12 cellular contexts compared by ENCODE assay signal in the genomic region with DNA sequence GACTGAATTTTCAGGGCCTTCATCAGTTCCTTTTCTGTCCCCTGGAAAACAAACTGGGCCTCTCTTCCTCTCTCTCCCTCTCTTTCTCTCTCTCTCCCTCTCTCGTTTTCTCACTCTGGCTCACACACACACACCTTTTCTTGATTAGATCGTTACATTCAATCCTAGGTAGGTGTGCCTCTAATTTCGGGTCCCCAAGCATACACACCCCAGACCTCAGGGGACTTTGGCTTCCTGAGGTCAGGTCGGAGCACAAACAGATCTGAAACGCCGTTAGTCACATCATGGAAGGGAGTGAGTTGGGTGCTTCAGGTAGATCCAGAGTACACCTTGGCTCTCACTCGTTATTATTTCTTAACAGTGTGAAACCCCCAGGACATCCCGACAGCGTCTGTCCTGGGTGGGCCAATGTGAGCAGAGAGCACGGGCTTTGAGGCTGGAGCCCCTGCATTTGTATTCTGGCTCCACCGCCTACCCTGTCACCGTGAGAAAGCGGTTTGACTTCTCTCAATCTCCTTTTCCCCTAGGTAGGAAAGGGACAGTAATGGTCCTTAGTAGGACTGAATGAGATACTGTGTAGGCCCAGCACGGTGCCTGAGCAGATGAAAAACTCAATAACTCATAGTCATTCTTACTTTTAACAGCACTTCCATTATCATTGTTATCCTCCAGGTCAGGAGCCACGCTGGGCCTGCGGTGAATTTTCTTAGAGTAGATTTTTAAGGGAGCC. TPM values are rescaled to one million over a fixed set of nuclear protein-coding genes. Genes with fewer than 3 reads are reported as not detected.
A peak's percentile ranks its signal among the peaks of the same experiment; 100 is the strongest.
DNase-seq lines count a peak whose midpoint lies in the region; ATAC-seq and TF ChIP-seq lines count a peak whose summit lies in the region.
"Had no signal": no experiment of that assay in that cellular context is flagged by ENCODE, and none has a peak within 500 bp of the region (broad histone marks: within the 10 kb centered on the region; RNA-seq: fewer than 3 reads in every experiment).

No MANE protein-coding gene starts in this region.

- H3K4me3 Mint-ChIP-seq in activated CD4-positive, alpha-beta T cell treated with anti-CD3 and anti-CD28 coated beads for 36 hours, result no peak overlapping the region
- H3K4me3 Mint-ChIP-seq in activated T-helper 17 cell treated with anti-CD3 and anti-CD28 coated beads, Interleukin-2, amount 50 U/mL, for 72 hours, result peak overlapping the region; percentile 56
- peak overlapping the region; percentile 60 to 73 for H3K4me3 Mint-ChIP-seq in stimulated activated naive B cell treated with anti-CD40 and anti-IgM and Interleukin-4, amounts not matched to agents 10 μg/mL and 1 μg/mL and 100 μg/mL, for 72 hours

- DNase-seq in activated CD4-positive, alpha-beta T cell treated with anti-CD3 and anti-CD28 coated beads for 36 hours, result no peak
- no peak for DNase-seq in activated CD4-positive, alpha-beta T cell treated with anti-CD3 and anti-CD28 coated beads for 48 hours
- no peak for DNase-seq in stimulated activated naive B cell treated with anti-CD40 and anti-IgM and Interleukin-4, amounts not matched to agents 10 μg/mL and 1 μg/mL and 100 μg/mL, for 72 hours
- DNase-seq in omental fat pad (ENCODE audit: low spot score) (no peak), HuH-7 (ENCODE audit: low spot score) (no peak)
- no peak for DNase-seq in effector memory CD4-positive, alpha-beta T cell
- DNase-seq: 8988T; central memory CD4-positive, alpha-beta T cell; MV-4-11; NCI-H774 had no signal

- TF ChIP-seq CTCF in omental fat pad (IDR thresholded peaks at IDR 0.05), result no peak

- H3K9me3 Mint-ChIP-seq in activated CD4-positive, alpha-beta T cell treated with anti-CD3 and anti-CD28 coated beads for 36 hours (ENCODE audit: low read depth), result no peaks in the 10 kb centered on the region
- H3K9me3 Mint-ChIP-seq in activated T-helper 17 cell treated with anti-CD3 and anti-CD28 coated beads, Interleukin-2, amount 50 U/mL, for 72 hours, result no peaks in the 10 kb centered on the region
- H3K9me3 Mint-ChIP-seq in stimulated activated naive B cell treated with anti-CD40 and anti-IgM and Interleukin-4, amounts not matched to agents 10 μg/mL and 1 μg/mL and 100 μg/mL, for 72 hours, result peaks cover 0 to 2% of the 10 kb centered on the region in 2 donors

- H3K27ac ChIP-seq in effector memory CD4-positive, alpha-beta T cell (ENCODE audit: insufficient read depth, low read length, poor library complexity, severe bottlenecking), result no peak overlapping the region

- ATAC-seq in activated CD4-positive, alpha-beta T cell treated with anti-CD3 and anti-CD28 coated beads for 36 hours, result no peak
- peak; percentile 1 for ATAC-seq in HG02973 (IDR thresholded peaks at IDR 0.05; ENCODE audit: unreplicated experiment)
- ATAC-seq in activated T-helper 17 cell treated with anti-CD3 and anti-CD28 coated beads, Interleukin-2, amount 50 U/mL, for 72 hours (replicated peaks), result no peak
- peak; percentile 0 to 2 for ATAC-seq in stimulated activated naive B cell treated with anti-CD40 and anti-IgM and Interleukin-4, amounts not matched to agents 10 μg/mL and 1 μg/mL and 100 μg/mL, for 72 hours (replicated peaks)
- no peak for ATAC-seq in omental fat pad (ENCODE audit: low FRiP score)

- no peaks in the 10 kb centered on the region for H3K9me3 ChIP-seq in effector memory CD4-positive, alpha-beta T cell (ENCODE audit: control insufficient read depth, low read length)

- POLR2A ChIA-PET in activated CD4-positive, alpha-beta T cell treated with anti-CD3 and anti-CD28 coated beads for 36 hours (lab: Charles Lee), result no interaction called here

- H3K4me3 ChIP-seq in effector memory CD4-positive, alpha-beta T cell (ENCODE audit: insufficient read depth, low read depth, low read length, poor library complexity, severe bottlenecking), result no peak overlapping the region

- H3K27me3 ChIP-seq in effector memory CD4-positive, alpha-beta T cell (replicated peaks; ENCODE audit: control insufficient read depth, insufficient read depth, low read length, poor library complexity, severe bottlenecking), result no peaks in the 10 kb centered on the region

- peaks cover 7% of the 10 kb centered on the region for H3K4me1 ChIP-seq in effector memory CD4-positive, alpha-beta T cell (ENCODE audit: control insufficient read depth, insufficient read depth, low read length, poor library complexity, severe bottlenecking)

- intact Hi-C loops in activated CD4-positive, alpha-beta T cell treated with anti-CD3 and anti-CD28 coated beads for 36 hours (cut with DNase I, micrococcal nuclease), result no loop called here

- CTCF ChIA-PET in activated CD4-positive, alpha-beta T cell treated with anti-CD3 and anti-CD28 coated beads for 36 hours (lab: Charles Lee), result interaction anchor here (0.6 to 17.2 kb wide), 9 partner anchors 14 to 145 kb away, joined by 3 to 322 read pairs (median 3); no protein-coding TSS in a partner anchor

- no peaks in the 10 kb centered on the region for H3K36me3 ChIP-seq in effector memory CD4-positive, alpha-beta T cell (ENCODE audit: control insufficient read depth, insufficient read depth, low read length)

- H3K27ac Mint-ChIP-seq in activated CD4-positive, alpha-beta T cell treated with anti-CD3 and anti-CD28 coated beads for 36 hours, result peak overlapping the region; percentile 49
- H3K27ac Mint-ChIP-seq in activated T-helper 17 cell treated with anti-CD3 and anti-CD28 coated beads, Interleukin-2, amount 50 U/mL, for 72 hours, result peak overlapping the region; percentile 10
- peak overlapping the region; percentile 94 for H3K27ac Mint-ChIP-seq in stimulated activated naive B cell treated with anti-CD40 and anti-IgM and Interleukin-4, amounts not matched to agents 10 μg/mL and 1 μg/mL and 100 μg/mL, for 72 hours

- no peaks in the 10 kb centered on the region for H3K27me3 Mint-ChIP-seq in activated CD4-positive, alpha-beta T cell treated with anti-CD3 and anti-CD28 coated beads for 36 hours
- no peaks in the 10 kb centered on the region for H3K27me3 Mint-ChIP-seq in activated T-helper 17 cell treated with anti-CD3 and anti-CD28 coated beads, Interleukin-2, amount 50 U/mL, for 72 hours
- no peaks in the 10 kb centered on the region for H3K27me3 Mint-ChIP-seq in stimulated activated naive B cell treated with anti-CD40 and anti-IgM and Interleukin-4, amounts not matched to agents 10 μg/mL and 1 μg/mL and 100 μg/mL, for 72 hours

- no peaks in the 10 kb centered on the region for H3K36me3 Mint-ChIP-seq in activated CD4-positive, alpha-beta T cell treated with anti-CD3 and anti-CD28 coated beads for 36 hours (ENCODE audit: low read depth)
- no peaks in the 10 kb centered on the region for H3K36me3 Mint-ChIP-seq in activated T-helper 17 cell treated with anti-CD3 and anti-CD28 coated beads, Interleukin-2, amount 50 U/mL, for 72 hours (ENCODE audit: low read depth)
- peaks cover 0 to 6% of the 10 kb centered on the region in 2 donors for H3K36me3 Mint-ChIP-seq in stimulated activated naive B cell treated with anti-CD40 and anti-IgM and Interleukin-4, amounts not matched to agents 10 μg/mL and 1 μg/mL and 100 μg/mL, for 72 hours

- peaks cover 54% of the 10 kb centered on the region for H3K4me1 Mint-ChIP-seq in activated CD4-positive, alpha-beta T cell treated with anti-CD3 and anti-CD28 coated beads for 36 hours
- H3K4me1 Mint-ChIP-seq in activated T-helper 17 cell treated with anti-CD3 and anti-CD28 coated beads, Interleukin-2, amount 50 U/mL, for 72 hours, result peaks cover 29% of the 10 kb centered on the region
- peaks cover 78 to 98% of the 10 kb centered on the region in 2 donors for H3K4me1 Mint-ChIP-seq in stimulated activated naive B cell treated with anti-CD40 and anti-IgM and Interleukin-4, amounts not matched to agents 10 μg/mL and 1 μg/mL and 100 μg/mL, for 72 hours

RNA-seq across cellular contexts. Expression of a gene that starts 37.3 kb away (rescaled TPM):
- 10 to 100 TPM in 1 of 2 experiments, 1 to 10 TPM in 1; 9.6 to 10.0 TPM for total RNA-seq in activated CD4-positive, alpha-beta T cell treated with anti-CD3 and anti-CD28 coated beads for 36 hours
- total RNA-seq in activated T-helper 17 cell treated with anti-CD3 and anti-CD28 coated beads, Interleukin-2, amount 50 U/mL, for 72 hours, result 10 to 100 TPM in 1 of 2 donors, 1 to 10 TPM in 1; 6.4 to 36.6 TPM
- total RNA-seq in omental fat pad, result 1 to 10 TPM in 2 of 4 donors, under 1 TPM in 1, not detected in 1; 0.69 to 2.2 (median 1.9) TPM

Comparison
In these comparisons a context has a peak if more than half of its experiments do, and no peak if none do; other contexts are left out.
1. ATAC-seq: peak in HG02973 (single experiment) and stimulated activated naive B cell treated with anti-CD40 and anti-IgM and Interleukin-4, amounts not matched to agents 10 μg/mL and 1 μg/mL and 100 μg/mL, for 72 hours (2 of 2); none in activated CD4-positive, alpha-beta T cell treated with anti-CD3 and anti-CD28 coated beads for 36 hours (single experiment), activated T-helper 17 cell treated with anti-CD3 and anti-CD28 coated beads, Interleukin-2, amount 50 U/mL, for 72 hours (single experiment) and omental fat pad (single experiment).
2. H3K27ac Mint-ChIP-seq: peak in every context shown above with its lines; median percentile 94 in stimulated activated naive B cell treated with anti-CD40 and anti-IgM and Interleukin-4, amounts not matched to agents 10 μg/mL and 1 μg/mL and 100 μg/mL, for 72 hours; 49 in activated CD4-positive, alpha-beta T cell treated with anti-CD3 and anti-CD28 coated beads for 36 hours; 10 in activated T-helper 17 cell treated with anti-CD3 and anti-CD28 coated beads, Interleukin-2, amount 50 U/mL, for 72 hours.